25 cellular contexts compared by ENCODE assay signal in the genomic region with DNA sequence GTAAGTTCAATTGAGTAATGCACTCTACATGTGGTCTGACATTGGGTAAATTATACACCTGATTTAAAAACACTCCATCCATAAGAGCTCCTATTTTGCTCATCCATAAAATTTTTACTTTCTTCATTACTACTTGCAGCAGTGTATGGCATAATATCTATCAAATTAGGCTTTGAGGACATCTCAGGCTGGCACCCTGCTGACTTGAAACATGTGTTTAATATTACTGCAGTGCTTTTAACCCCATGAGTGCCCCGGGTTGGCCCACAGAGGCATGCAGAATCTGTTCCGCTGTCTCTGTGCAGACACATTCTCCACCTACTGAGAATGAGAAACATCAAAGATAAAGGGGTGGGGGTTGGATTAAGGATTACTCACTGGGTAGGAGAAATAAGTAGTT.
"Had no signal": no experiment of that assay in that cellular context is flagged by ENCODE, and none has a peak within 500 bp of the region (broad histone marks: within the 10 kb centered on the region; RNA-seq: fewer than 3 reads in every experiment).

No MANE protein-coding gene starts in this region.

- H3K36me3 ChIP-seq: cardiac muscle cell, esophagus squamous epithelium, gastroesophageal sphincter, heart left ventricle, neutrophil, pancreas, right lobe of liver, stomach, suprapubic skin, tibial nerve had no signal

- H3K4me1 ChIP-seq: body of pancreas, esophagus squamous epithelium, gastroesophageal sphincter, heart left ventricle, pancreas, right lobe of liver, stomach, suprapubic skin, tibial nerve had no signal

- DNase-seq: activated CD4-positive, alpha-beta T cell treated with anti-CD3 and anti-CD28 coated beads for 1 hour; activated CD4-positive, alpha-beta T cell treated with anti-CD3 and anti-CD28 coated beads, Interleukin-2, amount 50 U/mL, for 1 hour; activated CD8-positive, alpha-beta T cell treated with anti-CD3 and anti-CD28 coated beads, Interleukin-2, amount 10 ng/mL, durations not matched to agents 7 days and 5 days; activated gamma-delta T cell; activated naive CD4-positive, alpha-beta T cell treated with anti-CD3 and anti-CD28 coated beads, Interleukin-2, amount 50 U/mL, for 16 hours; activated naive CD8-positive, alpha-beta T cell treated with anti-CD3 and anti-CD28 coated beads, Interleukin-2, amount 50 U/mL, for 24 hours; body of pancreas; cortex of kidney; endodermal cell; esophagus squamous epithelium; heart left ventricle; left ventricle myocardium superior; mammary epithelial cell; natural killer cell; pancreas; right lobe of liver; stimulated activated CD4-positive, alpha-beta T cell treated with anti-CD3 and anti-CD28 coated beads, Interleukin-1b, Interleukin-23, amount 100 ng/mL, for 48 hours; stomach had no signal

- H3K4me3 ChIP-seq: body of pancreas, cardiac muscle cell, esophagus squamous epithelium, gastroesophageal sphincter, heart left ventricle, pancreas, right lobe of liver, skin epidermis, stomach, suprapubic skin, tibial nerve had no signal

- H3K9me3 ChIP-seq: body of pancreas, esophagus squamous epithelium, neutrophil, pancreas, right lobe of liver, suprapubic skin, tibial nerve had no signal

- ATAC-seq: activated CD8-positive, alpha-beta T cell treated with anti-CD3 and anti-CD28 coated beads, Interleukin-2, amount 10 ng/mL, durations not matched to agents 7 days and 5 days; activated naive CD8-positive, alpha-beta T cell treated with anti-CD3 and anti-CD28 coated beads, Interleukin-2, amount 50 U/mL, for 24 hours; body of pancreas; gastroesophageal sphincter; heart left ventricle; left ventricle myocardium superior; natural killer cell; pancreas; right lobe of liver; stimulated activated effector memory CD8-positive, alpha-beta T cell treated with anti-CD3 and anti-CD28 coated beads, Interleukin-12 subunit alpha, Interleukin-12 subunit beta, amount 100 ng/mL, for 72 hours had no signal

- H3K27ac ChIP-seq: body of pancreas, cardiac muscle cell, esophagus squamous epithelium, gastroesophageal sphincter, heart left ventricle, neutrophil, pancreas, right lobe of liver, skin epidermis, stomach, suprapubic skin, tibial nerve had no signal

- H3K27me3 ChIP-seq: body of pancreas, cardiac muscle cell, esophagus squamous epithelium, gastroesophageal sphincter, heart left ventricle, neutrophil, pancreas, right lobe of liver, stomach, suprapubic skin, tibial nerve had no signal
